ENCODE assay signal across 23 cellular contexts in genomic region chr3:120298996-120299395, GRCh38. TPM values are rescaled to one million over a fixed set of nuclear protein-coding genes. Genes with fewer than 3 reads are reported as not detected.
"Had no signal": no experiment of that assay in that cellular context is flagged by ENCODE, and none has a peak within 500 bp of the region (broad histone marks: within the 10 kb centered on the region; RNA-seq: fewer than 3 reads in every experiment).

No MANE protein-coding gene starts in this region.

- H3K27ac ChIP-seq: colonic mucosa, coronary artery, dorsolateral prefrontal cortex, epithelial cell of prostate, esophagus muscularis mucosa, esophagus squamous epithelium, foreskin keratinocyte, gastrocnemius medialis, gastroesophageal sphincter, heart left ventricle, heart right ventricle had no signal

- H3K27me3 ChIP-seq: colonic mucosa, dorsolateral prefrontal cortex, esophagus muscularis mucosa, esophagus squamous epithelium, gastrocnemius medialis, gastroesophageal sphincter, heart left ventricle, heart right ventricle had no signal

- H3K4me1 ChIP-seq: colonic mucosa, esophagus squamous epithelium, foreskin keratinocyte, gastrocnemius medialis, gastroesophageal sphincter had no signal

- H3K9me3 ChIP-seq: colonic mucosa, gastrocnemius medialis had no signal

- H3K36me3 ChIP-seq: colonic mucosa, esophagus muscularis mucosa, esophagus squamous epithelium, gastrocnemius medialis, gastroesophageal sphincter, heart left ventricle, heart right ventricle had no signal

- H3K4me3 ChIP-seq: colonic mucosa, coronary artery, dorsolateral prefrontal cortex, esophagus muscularis mucosa, esophagus squamous epithelium, gastrocnemius medialis, gastroesophageal sphincter, heart left ventricle, heart right ventricle had no signal

- DNase-seq: colonic mucosa; cortex of kidney; dermis blood vessel endothelial cell; dorsolateral prefrontal cortex; effector CD4-positive, alpha-beta T cell; effector CD8-positive, alpha-beta T cell; effector memory CD4-positive, alpha-beta T cell; effector memory CD8-positive, alpha-beta T cell; endodermal cell; erythroblast; esophagus squamous epithelium; foreskin fibroblast; foreskin keratinocyte; foreskin melanocyte; gastrocnemius medialis; glutamatergic neuron; head of caudate nucleus; heart left ventricle; heart right ventricle had no signal

RNA-seq across cellular contexts. Expression of gene GPR156, which starts 14.0 kb away (rescaled TPM):
- total RNA-seq: dermis blood vessel endothelial cell had no signal
